Comparison of ENCODE assay signal across 32 cellular contexts in the genomic region with DNA sequence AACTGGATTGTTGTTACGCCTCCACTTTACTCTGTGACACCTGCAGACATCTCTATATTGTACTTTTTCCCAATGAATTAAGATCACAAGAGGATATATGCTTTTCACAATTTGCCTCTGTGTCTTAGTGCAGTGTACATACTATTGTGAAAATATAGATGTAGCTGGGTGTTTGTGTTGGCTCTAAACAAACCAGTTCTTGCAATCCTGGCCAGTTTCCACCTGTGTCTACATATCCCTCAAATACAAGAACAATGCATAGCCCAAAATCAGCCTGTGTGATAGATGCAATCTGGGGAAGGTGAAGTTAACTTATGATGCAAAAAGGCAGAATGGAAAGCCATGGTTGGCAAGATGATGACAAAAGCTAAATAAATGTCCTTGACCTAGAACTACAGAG. TPM values are rescaled to one million over a fixed set of nuclear protein-coding genes. Genes with fewer than 3 reads are reported as not detected.
"Had no signal": no experiment of that assay in that cellular context is flagged by ENCODE, and none has a peak within 500 bp of the region (broad histone marks: within the 10 kb centered on the region; RNA-seq: fewer than 3 reads in every experiment).

No MANE protein-coding gene starts in this region.

- H3K9me3 Mint-ChIP-seq: dendritic cell treated with granulocyte-macrophage colony-stimulating factor and Interleukin-4, amounts not matched to agents 40 ng/mL and 50 ng/mL, for 4 days; naive thymus-derived CD8-positive, alpha-beta T cell; stimulated activated memory B cell treated with anti-CD40 and anti-IgM and Interleukin-4, amounts not matched to agents 10 μg/mL and 1 μg/mL and 100 μg/mL, for 72 hours; type B pancreatic cell had no signal

- H3K4me1 ChIP-seq: left lung, tibial artery had no signal

- DNase-seq: colonic mucosa; effector CD8-positive, alpha-beta T cell; glutamatergic neuron; heart right ventricle; hippocampal formation; left cardiac atrium; left lung; naive thymus-derived CD8-positive, alpha-beta T cell; nephron progenitor cell; nucleus accumbens; psoas muscle; right cardiac atrium; sigmoid colon; stimulated activated CD4-positive, alpha-beta T cell treated with anti-CD3 and anti-CD28 coated beads, Interleukin-2, amount 100 ng/mL, for 24 hours; stimulated activated CD4-positive, alpha-beta T cell treated with anti-CD3 and anti-CD28 coated beads, Interleukin-4, amount 100 ng/mL, for 24 hours; stimulated activated naive CD8-positive, alpha-beta T cell treated with anti-CD3 and anti-CD28 coated beads, Interleukin-15, Interleukin-2, amounts not matched to agents 100 U/mL and 50 U/mL, for 24 hours; substantia nigra; testis; tibial artery had no signal

- H3K27ac Mint-ChIP-seq: dendritic cell treated with granulocyte-macrophage colony-stimulating factor and Interleukin-4, amounts not matched to agents 40 ng/mL and 50 ng/mL, for 4 days; stimulated activated memory B cell treated with anti-CD40 and anti-IgM and Interleukin-4, amounts not matched to agents 10 μg/mL and 1 μg/mL and 100 μg/mL, for 72 hours; type B pancreatic cell had no signal

- H3K4me3 Mint-ChIP-seq: dendritic cell treated with granulocyte-macrophage colony-stimulating factor and Interleukin-4, amounts not matched to agents 40 ng/mL and 50 ng/mL, for 4 days; naive thymus-derived CD8-positive, alpha-beta T cell; nephron progenitor cell; stimulated activated memory B cell treated with anti-CD40 and anti-IgM and Interleukin-4, amounts not matched to agents 10 μg/mL and 1 μg/mL and 100 μg/mL, for 72 hours; type B pancreatic cell had no signal

- H3K27me3 Mint-ChIP-seq: dendritic cell treated with granulocyte-macrophage colony-stimulating factor and Interleukin-4, amounts not matched to agents 40 ng/mL and 50 ng/mL, for 4 days; naive thymus-derived CD8-positive, alpha-beta T cell had no signal

- ATAC-seq: heart right ventricle; left cardiac atrium; left lung; naive thymus-derived CD8-positive, alpha-beta T cell; right cardiac atrium; stimulated activated memory B cell treated with anti-CD40 and anti-IgM and Interleukin-4, amounts not matched to agents 10 μg/mL and 1 μg/mL and 100 μg/mL, for 72 hours; stimulated activated naive CD8-positive, alpha-beta T cell treated with anti-CD3 and anti-CD28 coated beads, Interleukin-15, Interleukin-2, amounts not matched to agents 100 U/mL and 50 U/mL, for 24 hours had no signal

- H3K27me3 ChIP-seq: colonic mucosa, esophagus muscularis mucosa, heart right ventricle, left lung, sigmoid colon, testis, tibial artery had no signal

- H3K4me3 ChIP-seq: colonic mucosa, esophagus muscularis mucosa, heart right ventricle, left lung, psoas muscle, sigmoid colon, testis, tibial artery had no signal

- H3K36me3 ChIP-seq: colonic mucosa, esophagus muscularis mucosa, heart right ventricle, left lung, sigmoid colon, tibial artery had no signal

- H3K36me3 Mint-ChIP-seq: stimulated activated memory B cell treated with anti-CD40 and anti-IgM and Interleukin-4, amounts not matched to agents 10 μg/mL and 1 μg/mL and 100 μg/mL, for 72 hours; type B pancreatic cell had no signal

- H3K27ac ChIP-seq: colonic mucosa, esophagus muscularis mucosa, heart right ventricle, left lung, psoas muscle, sigmoid colon, testis, tibial artery had no signal

- H3K9me3 ChIP-seq: colonic mucosa, esophagus muscularis mucosa, heart right ventricle, left lung, psoas muscle, sigmoid colon, testis, tibial artery had no signal

- H3K4me1 Mint-ChIP-seq: nephron progenitor cell had no signal

RNA-seq across cellular contexts. Expression of a gene that starts 51.4 kb away (rescaled TPM):
- total RNA-seq: endothelial cell of umbilical vein; epithelial cell of proximal tubule; heart right ventricle; kidney epithelial cell; left cardiac atrium; left lung; lung microvascular endothelial cell; myocyte; naive thymus-derived CD8-positive, alpha-beta T cell; osteocyte; renal cortical epithelial cell; right cardiac atrium; skeletal muscle tissue; urinary bladder had no signal
